ENCODE assay signal across 16 cellular contexts in genomic region chr9:81519816-81520215, GRCh38.
"Had no signal": no experiment of that assay in that cellular context is flagged by ENCODE, and none has a peak within 500 bp of the region (broad histone marks: within the 10 kb centered on the region; RNA-seq: fewer than 3 reads in every experiment).

No MANE protein-coding gene starts in this region.

- FAIRE-seq: keratinocyte had no signal

- DNase-seq: activated B cell treated with CpG ODN at 0.5 μM for 24 hours; activated CD4-positive, alpha-beta T cell treated with anti-CD3 and anti-CD28 coated beads, Interleukin-2, amount 50 U/mL, for 1 hour; activated CD8-positive, alpha-beta T cell treated with anti-CD3 and anti-CD28 coated beads for 36 hours; activated naive CD8-positive, alpha-beta T cell treated with anti-CD3 and anti-CD28 coated beads, Interleukin-2, amount 50 U/mL, for 24 hours; activated T-cell treated with anti-CD3 and anti-CD28 coated beads, Interleukin-2, amount 50 U/mL, for 4 hours; amygdala; caudate nucleus; endodermal cell; gastrocnemius medialis; stimulated activated CD4-positive, alpha-beta T cell treated with anti-CD3 and anti-CD28 coated beads, Interleukin-1b, Interleukin-23, amount 100 ng/mL, for 48 hours; stimulated activated CD4-positive, alpha-beta T cell treated with anti-CD3 and anti-CD28 coated beads, Interleukin-4, amount 100 ng/mL, for 4 hours; stimulated activated CD8-positive, alpha-beta memory T cell treated with anti-CD3 and anti-CD28 coated beads, Interleukin-4, amount 100 ng/mL, for 48 hours; T-helper 1 cell had no signal

- ATAC-seq: activated CD8-positive, alpha-beta T cell treated with anti-CD3 and anti-CD28 coated beads for 36 hours; activated naive CD8-positive, alpha-beta T cell treated with anti-CD3 and anti-CD28 coated beads, Interleukin-2, amount 50 U/mL, for 24 hours; activated T-cell treated with anti-CD3 and anti-CD28 coated beads, Interleukin-2, amount 50 U/mL, for 4 hours; gastrocnemius medialis; natural killer cell treated with Interleukin-12 subunit alpha and Interleukin-12 subunit beta and Interleukin-15 and Interleukin-18, amount 100 ng/mL, for 72 hours; stimulated activated memory B cell treated with anti-CD40 and anti-IgM and Interleukin-4, amounts not matched to agents 10 μg/mL and 1 μg/mL and 100 μg/mL, for 72 hours had no signal
